ENCODE assay signal across 8 cellular contexts in the genomic region with DNA sequence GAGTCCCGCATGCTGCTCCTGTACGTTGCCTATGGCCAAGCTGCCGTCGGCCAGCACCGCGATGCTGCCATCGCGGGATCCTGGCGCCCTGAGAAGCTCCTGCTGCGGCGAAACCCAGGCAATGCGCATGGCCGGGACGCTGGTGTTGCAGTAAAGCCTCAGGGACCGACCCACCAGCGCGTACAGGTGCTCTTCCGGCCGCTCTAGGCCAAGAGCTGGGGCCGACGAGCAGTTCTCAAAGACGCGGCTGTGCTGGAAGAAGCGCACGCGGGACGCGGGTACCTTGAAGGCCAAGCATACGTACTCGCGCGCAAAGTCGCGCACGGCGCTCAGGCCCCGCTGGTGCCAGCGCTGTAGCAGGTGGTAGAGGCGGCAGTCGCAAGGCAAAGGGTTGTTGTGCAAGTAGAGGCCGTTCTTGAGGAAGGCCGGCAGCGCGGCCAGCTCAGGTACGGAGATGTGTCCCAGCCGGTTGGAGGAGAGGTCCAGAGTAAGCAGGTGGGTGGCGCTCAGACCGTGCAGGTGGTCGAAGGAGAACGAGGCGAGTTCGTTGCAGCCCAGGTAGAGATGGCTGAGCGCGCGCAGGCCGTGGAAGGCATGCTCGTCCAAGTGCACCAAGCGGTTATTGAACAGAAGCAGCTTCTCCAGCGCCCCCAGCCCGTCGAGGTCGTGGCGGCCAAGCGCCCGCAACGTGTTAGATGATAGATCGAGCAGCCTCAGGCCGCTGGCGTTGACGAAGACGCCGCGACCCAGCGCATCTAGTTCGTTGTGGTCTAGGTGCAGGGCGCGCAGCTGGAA. TPM values are rescaled to one million over a fixed set of nuclear protein-coding genes. Genes with fewer than 3 reads are reported as not detected.
DNase-seq lines count a peak whose midpoint lies in the region; ATAC-seq, FAIRE-seq and TF ChIP-seq lines count a peak whose summit lies in the region.

No MANE protein-coding gene starts in this region.

- TF ChIP-seq POLR2A in GM12891 (IDR thresholded peaks at IDR 0.05; ENCODE audit: low read depth, low read length) = no peak
- TF ChIP-seq POLR2A in gastrocnemius medialis (IDR thresholded peaks at IDR 0.05) = no peak

- H3K36me3 ChIP-seq in WERI-Rb-1 = peaks cover 46% of the 10 kb centered on the region
- H3K36me3 ChIP-seq in left ventricle myocardium inferior = peaks cover 40% of the 10 kb centered on the region
- H3K36me3 ChIP-seq in gastrocnemius medialis = peaks cover 0 to 31% of the 10 kb centered on the region in 2 donors

- POLR2A ChIA-PET in GM10248 (lab: Yijun Ruan, JAX) = no interaction called here

- CTCF ChIA-PET in GM10248 (lab: Yijun Ruan, JAX) = interaction anchor here (0.8 to 6.4 kb wide), 10 partner anchors 12 to 179 kb away, joined by 3 to 37 read pairs (median 4); a partner anchor contains a TSS

- H3K4me3 ChIP-seq in WERI-Rb-1 (ENCODE audit: low read depth, low read length) (peak overlapping the region; percentile 46), left ventricle myocardium inferior (peak overlapping the region; percentile 78), gastrocnemius medialis (peak overlapping the region; percentile 42 to 65 (median 63))

- FAIRE-seq in GM12891 (lab: Jason Lieb, UNC) = peak; percentile 60

- intact Hi-C loops in left ventricle myocardium inferior (cut with micrococcal nuclease) = no loop called here
- intact Hi-C loops in gastrocnemius medialis (cut with DNase I; ENCODE audit: low total_unique reads) = no loop called here

- H3K27ac ChIP-seq in WERI-Rb-1 = peak overlapping the region; percentile 38
- peak overlapping the region; percentile 82 for H3K27ac ChIP-seq in left ventricle myocardium inferior (replicated peaks)
- peak overlapping the region in 3 of 4 donors; percentile 68 to 82 (median 74) for H3K27ac ChIP-seq in gastrocnemius medialis

- H3K9me3 ChIP-seq in WERI-Rb-1 (ENCODE audit: severe bottlenecking) (no peaks in the 10 kb centered on the region), left ventricle myocardium inferior (replicated peaks) (no peaks in the 10 kb centered on the region), gastrocnemius medialis (no peaks in the 10 kb centered on the region)

- DNase-seq in GM12891 (ENCODE audit: insufficient read length, low spot score) = no peak
- DNase-seq in WERI-Rb-1 = no peak
- DNase-seq in left ventricle myocardium inferior = no peak
- DNase-seq in gastrocnemius medialis = peak in 1 of 2 donors; percentile 35
- DNase-seq in NCI-H2171 (lab: John Stamatoyannopoulos, UW) = no peak
- no peak for DNase-seq in GM10248 (ENCODE audit: extremely low spot score)

- no peak for TF ChIP-seq CTCF in WERI-Rb-1 (IDR thresholded peaks at IDR 0.05; ENCODE audit: low read depth, low read length)
- no peak for TF ChIP-seq CTCF in left ventricle myocardium inferior (IDR thresholded peaks at IDR 0.05; ENCODE audit: borderline replicate concordance)
- TF ChIP-seq CTCF in gastrocnemius medialis (IDR thresholded peaks at IDR 0.05 in 4 of 5, conservative IDR thresholded peaks at IDR 0.05 in 1 of 5) = no peak
- TF ChIP-seq CTCF in GM10248 (IDR thresholded peaks at IDR 0.05; ENCODE audit: control extremely low read depth, extremely low read depth, low read depth, missing control alignments) = no peak

- H3K4me1 ChIP-seq in left ventricle myocardium inferior = peaks cover 47% of the 10 kb centered on the region
- H3K4me1 ChIP-seq in gastrocnemius medialis = peaks cover 23 to 46% of the 10 kb centered on the region in 2 donors

- in situ Hi-C loops in gastrocnemius medialis (cut with MboI; ENCODE audit: low sequenced_read_pairs in 4 of 4) = no loop called here

- ATAC-seq in gastrocnemius medialis (no peak), HG03342 (IDR thresholded peaks at IDR 0.05; ENCODE audit: unreplicated experiment) (no peak), GM19452 (IDR thresholded peaks at IDR 0.05; ENCODE audit: unreplicated experiment) (no peak)

- H3K27me3 ChIP-seq in WERI-Rb-1 (ENCODE audit: insufficient read depth, low read depth, severe bottlenecking) (no peaks in the 10 kb centered on the region), left ventricle myocardium inferior (ENCODE audit: low read depth) (no peaks in the 10 kb centered on the region), gastrocnemius medialis (no peaks in the 10 kb centered on the region)

TF ChIP-seq in GM12891, 5 proteins besides CTCF, POLR2A, EP300 and RAD21:
- no peak for TF ChIP-seq TAF1 (IDR thresholded peaks at IDR 0.05; ENCODE audit: low read depth, low read length)
- 0 out of 2 replicates have a peak, but pooled peaks have one; percentile 35 for TF ChIP-seq POU2F2 (IDR thresholded peaks at IDR 0.05; ENCODE audit: low read depth, low read length)
- TF ChIP-seq SPI1 (IDR thresholded peaks at IDR 0.05; ENCODE audit: low read depth, low read length) = no peak
- TF ChIP-seq PAX5 (IDR thresholded peaks at IDR 0.05; ENCODE audit: insufficient read depth, low read length, severe bottlenecking) = no peak

RNA-seq across cellular contexts. Expression of a gene that starts 0.9 kb away (rescaled TPM):
- polyA plus RNA-seq in GM12891 (2012; ENCODE audit: low read depth, missing spikeins) = 1.0 TPM
- not detected for total RNA-seq in left ventricle myocardium inferior
- total RNA-seq in gastrocnemius medialis = under 1 TPM in 3 of 4 donors, not detected in 1; 0.10 to 0.76 (median 0.42) TPM

RNA-seq across cellular contexts. Expression of a gene that starts 5.1 kb away (rescaled TPM):
- 18.9 TPM for polyA plus RNA-seq in GM12891 (2012; ENCODE audit: low read depth, missing spikeins)
- 15.1 TPM for total RNA-seq in left ventricle myocardium inferior
- total RNA-seq in gastrocnemius medialis = 10 to 100 TPM; 14.2 to 26.1 (median 17.0) TPM

RNA-seq across cellular contexts. Expression of a gene that starts 29.3 kb away (rescaled TPM):
- 7.8 TPM for polyA plus RNA-seq in GM12891 (2012; ENCODE audit: low read depth, missing spikeins)
- total RNA-seq in left ventricle myocardium inferior (48.6 TPM), gastrocnemius medialis (100 to 1,000 TPM in 3 of 4 donors, 10 to 100 TPM in 1; 82.8 to 132 (median 128) TPM)

RNA-seq across cellular contexts. Expression of a gene that starts 29.3 kb away (rescaled TPM):
- 21.7 TPM for polyA plus RNA-seq in GM12891 (2012; ENCODE audit: low read depth, missing spikeins)
- total RNA-seq in left ventricle myocardium inferior = 5.4 TPM
- total RNA-seq in gastrocnemius medialis = 1 to 10 TPM in 3 of 4 donors, under 1 TPM in 1; 0.10 to 4.8 (median 2.4) TPM

RNA-seq across cellular contexts. Expression of a gene that starts 44.5 kb away (rescaled TPM):
- polyA plus RNA-seq in GM12891 (2012; ENCODE audit: low read depth, missing spikeins) = 80.9 TPM
- total RNA-seq in left ventricle myocardium inferior = 99.0 TPM
- 100 to 1,000 TPM; 103 to 140 (median 108) TPM for total RNA-seq in gastrocnemius medialis
